In the genomic region with DNA sequence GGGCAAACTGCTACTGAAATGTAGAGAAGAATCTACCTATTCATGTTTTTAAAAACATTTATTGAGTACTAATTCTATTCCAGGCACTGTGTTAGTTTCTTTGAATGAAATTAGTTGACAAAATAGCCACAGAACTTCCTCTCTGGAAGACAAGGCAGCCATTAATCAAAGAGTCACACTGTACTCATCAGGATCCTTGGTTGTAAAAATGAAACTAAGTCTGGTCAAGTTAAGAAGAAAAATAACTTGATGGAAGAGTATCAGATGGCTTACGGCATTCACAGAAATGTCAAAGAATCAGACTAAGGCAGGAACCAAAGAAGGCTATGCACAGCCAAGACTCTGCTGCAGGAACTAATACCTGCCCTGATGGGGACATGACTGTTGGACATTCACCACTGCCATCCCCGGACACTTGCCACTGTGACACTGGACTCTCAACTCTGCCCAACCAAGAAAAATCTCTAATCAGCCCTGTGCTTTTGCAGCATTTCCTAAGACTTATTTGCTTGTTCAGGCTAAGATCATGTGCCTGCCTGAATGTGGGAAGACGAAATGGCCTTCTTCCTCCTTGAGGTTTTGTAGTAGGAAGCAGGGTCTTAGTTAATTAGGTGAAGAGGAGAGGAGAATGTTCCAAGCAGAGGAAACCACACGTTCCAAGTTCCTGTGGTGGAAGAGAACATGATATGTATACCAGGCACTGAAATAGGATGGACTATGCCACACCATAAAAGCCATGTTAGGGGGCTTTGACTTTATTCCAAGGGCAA, we compare ENCODE assay signal across 26 cellular contexts. TPM values are rescaled to one million over a fixed set of nuclear protein-coding genes. Genes with fewer than 3 reads are reported as not detected.
"Had no signal": no experiment of that assay in that cellular context is flagged by ENCODE, and none has a peak within 500 bp of the region (broad histone marks: within the 10 kb centered on the region; RNA-seq: fewer than 3 reads in every experiment).

No MANE protein-coding gene starts in this region.

- DNase-seq: activated B cell treated with CpG ODN at 0.5 μM for 24 hours; activated CD4-positive, alpha-beta T cell treated with anti-CD3 and anti-CD28 coated beads for 36 hours; activated CD4-positive, alpha-beta T cell treated with anti-CD3 and anti-CD28 coated beads, Interleukin-2, amount 50 U/mL, for 4 hours; activated CD8-positive, alpha-beta memory T cell treated with anti-CD3 and anti-CD28 coated beads, Interleukin-2, amount 50 U/mL, for 48 hours; activated naive CD4-positive, alpha-beta T cell; activated T-cell treated with anti-CD3 and anti-CD28 coated beads, Interleukin-2, amount 50 U/mL, for 4 hours; central memory CD4-positive, alpha-beta T cell; effector CD8-positive, alpha-beta T cell; erythroblast; kidney; naive thymus-derived CD8-positive, alpha-beta T cell; retina; sigmoid colon; stimulated activated CD4-positive, alpha-beta T cell treated with anti-CD3 and anti-CD28 coated beads, Interleukin-2, amount 100 ng/mL, for 48 hours; stimulated activated CD8-positive, alpha-beta memory T cell treated with anti-CD3 and anti-CD28 coated beads, Interleukin-4, amount 100 ng/mL, for 48 hours; stimulated activated naive CD4-positive, alpha-beta T cell; T1000 had no signal

- H3K4me1 ChIP-seq: adrenal gland, ascending aorta, neural progenitor cell, sigmoid colon had no signal

- H3K9me3 ChIP-seq: adrenal gland, ascending aorta, sigmoid colon, thoracic aorta had no signal

- H3K4me3 ChIP-seq: adrenal gland, ascending aorta, neural progenitor cell, sigmoid colon, thoracic aorta had no signal

- H3K27me3 ChIP-seq: adrenal gland, ascending aorta, neural progenitor cell, sigmoid colon had no signal

- FAIRE-seq: kidney had no signal

- H3K36me3 ChIP-seq: adrenal gland, ascending aorta, neural progenitor cell, sigmoid colon, thoracic aorta had no signal

- H3K27ac ChIP-seq: adrenal gland, ascending aorta, neural progenitor cell, sigmoid colon, thoracic aorta had no signal

- ATAC-seq: activated CD4-positive, alpha-beta T cell treated with anti-CD3 and anti-CD28 coated beads for 36 hours; activated T-cell treated with anti-CD3 and anti-CD28 coated beads, Interleukin-2, amount 50 U/mL, for 4 hours; naive thymus-derived CD8-positive, alpha-beta T cell had no signal

RNA-seq across cellular contexts. Expression of a gene that starts 39.2 kb away (rescaled TPM):
- total RNA-seq: activated B cell treated with CpG ODN at 0.5 μM for 24 hours; activated CD8-positive, alpha-beta memory T cell treated with anti-CD3 and anti-CD28 coated beads for 36 hours; activated T-helper 2 cell treated with anti-CD3 and anti-CD28 coated beads, Interferon-gamma antibody, Interleukin-2, Interleukin-4, amounts not matched to agents 10 μg/mL and 5 μg/mL and 100 μg/mL, durations not matched to agents 14 hours and 24 hours and 36 hours; adrenal gland; ascending aorta; kidney; lung microvascular endothelial cell; mesothelial cell of epicardium; omental fat pad; sigmoid colon; thoracic aorta had no signal
